In genomic region chr3:58010562-58010961, GRCh38 we compare ENCODE assay signal across 3 cellular contexts.
TF ChIP-seq lines count a peak whose summit lies in the region.

No MANE protein-coding gene starts in this region.

TF ChIP-seq in GM12878, 131 proteins besides CTCF, POLR2A, EP300 and RAD21:
- TF ChIP-seq HDGF (IDR thresholded peaks at IDR 0.05) (no peak), GATAD2B (conservative IDR thresholded peaks at IDR 0.05; ENCODE audit: low read depth) (no peak), DPF2 (IDR thresholded peaks at IDR 0.05) (no peak), FOS (IDR thresholded peaks at IDR 0.05; ENCODE audit: borderline replicate concordance, extremely low read depth, insufficient read length) (no peak), BMI1 (IDR thresholded peaks at IDR 0.05; ENCODE audit: borderline replicate concordance) (no peak), SUPT20H (IDR thresholded peaks at IDR 0.05; ENCODE audit: borderline replicate concordance, control insufficient read depth, low read depth, low read length) (no peak), BRCA1 (IDR thresholded peaks at IDR 0.05; ENCODE audit: low read depth, low read length) (no peak), SMARCA5 (IDR thresholded peaks at IDR 0.05) (no peak), SUZ12 (IDR thresholded peaks at IDR 0.05; ENCODE audit: unreplicated experiment) (no peak), CBFB (IDR thresholded peaks at IDR 0.05; ENCODE audit: low read depth) (no peak), ATF3 (IDR thresholded peaks at IDR 0.05; ENCODE audit: borderline replicate concordance, extremely low read depth, low read depth, low read length) (no peak), BHLHE40 (IDR thresholded peaks at IDR 0.05; ENCODE audit: borderline replicate concordance in 1 of 2, low read depth in 2 of 2, low read length in 1 of 2) (no peak), RELB (IDR thresholded peaks at IDR 0.05; ENCODE audit: low read depth) (no peak), CREM (IDR thresholded peaks at IDR 0.05; ENCODE audit: low read depth) (no peak), KLF5 (IDR thresholded peaks at IDR 0.05; ENCODE audit: partially characterized antibody) (no peak), ZNF24 (IDR thresholded peaks at IDR 0.05) (no peak), SPI1 (IDR thresholded peaks at IDR 0.05; ENCODE audit: borderline replicate concordance, insufficient read depth, low read depth, low read length) (no peak), ESRRA (IDR thresholded peaks at IDR 0.05; ENCODE audit: low read length) (no peak)

TF ChIP-seq in HepG2, 621 proteins besides CTCF, POLR2A, EP300 and RAD21:
- TF ChIP-seq ARNTL (CRISPR knock-in tag; IDR thresholded peaks at IDR 0.05) (0 out of 2 replicates have a peak, but pooled peaks have one; percentile 45), SAFB2 (CRISPR knock-in tag; IDR thresholded peaks at IDR 0.05; ENCODE audit: borderline replicate concordance, low read depth) (no peak), ZNF724P (CRISPR knock-in tag; IDR thresholded peaks at IDR 0.05; ENCODE audit: borderline replicate concordance) (no peak), RBFOX2 (IDR thresholded peaks at IDR 0.05; ENCODE audit: low read depth, low read length) (0 out of 2 replicates have a peak, but pooled peaks have one; percentile 5), POLR2G (IDR thresholded peaks at IDR 0.05; ENCODE audit: low read depth, low read length) (no peak), ZNF292 (CRISPR knock-in tag; IDR thresholded peaks at IDR 0.05; ENCODE audit: borderline replicate concordance, low read depth) (0 out of 2 replicates have a peak, but pooled peaks have one; percentile 11), ZBTB10 (CRISPR knock-in tag; IDR thresholded peaks at IDR 0.05; ENCODE audit: borderline replicate concordance) (no peak), ZFP36 (IDR thresholded peaks at IDR 0.05; ENCODE audit: borderline replicate concordance, low read depth, low read length, partially characterized antibody) (no peak), FOXA1 (IDR thresholded peaks at IDR 0.05) (no peak), FOXA1 (CRISPR knock-in tag; IDR thresholded peaks at IDR 0.05) (0 out of 2 replicates have a peak, but pooled peaks have one; percentile 21), USF2 (IDR thresholded peaks at IDR 0.05; ENCODE audit: low read depth, low read length) (no peak), USF2 (CRISPR knock-in tag; IDR thresholded peaks at IDR 0.05; ENCODE audit: borderline replicate concordance) (no peak)

TF ChIP-seq in HEK293T, 16 proteins besides CTCF, POLR2A, EP300 and RAD21:
- TF ChIP-seq NFRKB (IDR thresholded peaks at IDR 0.05) (no peak), FOXM1 (IDR thresholded peaks at IDR 0.05; ENCODE audit: borderline replicate concordance) (no peak), BHLHE40 (IDR thresholded peaks at IDR 0.05; ENCODE audit: borderline replicate concordance) (no peak), CTBP1 (IDR thresholded peaks at IDR 0.05; ENCODE audit: borderline replicate concordance) (no peak), L3MBTL2 (conservative IDR thresholded peaks at IDR 0.05) (no peak), LEF1 (IDR thresholded peaks at IDR 0.05; ENCODE audit: borderline replicate concordance) (no peak), TARDBP (IDR thresholded peaks at IDR 0.05) (no peak), ELF4 (IDR thresholded peaks at IDR 0.05) (no peak), SUZ12 (IDR thresholded peaks at IDR 0.05) (no peak)
